9 cellular contexts compared by ENCODE assay signal in the genomic region with DNA sequence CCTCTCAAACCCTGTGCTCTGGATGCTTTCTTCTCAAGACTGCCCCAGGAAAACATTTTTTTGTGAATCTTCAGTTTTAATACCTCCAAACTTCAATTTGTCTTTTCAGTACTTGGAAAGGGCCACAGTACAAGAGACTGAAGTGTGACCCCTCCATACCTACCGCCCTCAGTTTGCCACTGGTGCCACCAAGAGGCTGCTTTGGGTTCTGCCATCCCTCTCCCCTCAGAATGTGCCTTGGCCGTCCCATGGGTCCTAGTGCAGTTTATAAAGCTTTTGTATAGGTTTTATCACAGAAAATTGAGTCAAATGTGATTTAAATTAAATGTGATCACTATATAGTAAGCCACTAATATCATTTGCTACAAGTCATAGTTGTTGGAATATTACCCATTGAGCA.
A peak's percentile ranks its signal among the peaks of the same experiment; 100 is the strongest.
DNase-seq lines count a peak whose midpoint lies in the region; ATAC-seq and TF ChIP-seq lines count a peak whose summit lies in the region.
"Had no signal": no experiment of that assay in that cellular context is flagged by ENCODE, and none has a peak within 500 bp of the region (broad histone marks: within the 10 kb centered on the region; RNA-seq: fewer than 3 reads in every experiment).

No MANE protein-coding gene starts in this region.

- POLR2A ChIA-PET in activated CD4-positive, alpha-beta memory T cell treated with anti-CD3 and anti-CD28 coated beads, Interleukin-2, amount 10 ng/mL, durations not matched to agents 7 days and 5 days (lab: Charles Lee) = no interaction called here
- POLR2A ChIA-PET in naive thymus-derived CD8-positive, alpha-beta T cell (lab: Charles Lee) = no interaction called here

- H3K79me2 ChIP-seq in Loucy (ENCODE audit: insufficient read depth, low read length) = no peaks in the 10 kb centered on the region

- CTCF ChIA-PET in activated CD4-positive, alpha-beta memory T cell treated with anti-CD3 and anti-CD28 coated beads, Interleukin-2, amount 10 ng/mL, durations not matched to agents 7 days and 5 days (lab: Charles Lee) = interaction anchor here (1.0 to 2.6 kb wide), 4 partner anchors 9 to 305 kb away, joined by 3 to 27 read pairs (median 3); partner anchors contain the start of genes KIF1B and UBE4B

- no peaks in the 10 kb centered on the region for H3K9me2 ChIP-seq in Loucy (replicated peaks; ENCODE audit: low read depth, low read length)

- peaks cover 27% of the 10 kb centered on the region for H3K36me3 Mint-ChIP-seq in activated CD4-positive, alpha-beta memory T cell treated with anti-CD3 and anti-CD28 coated beads, Interleukin-2, amount 10 ng/mL, durations not matched to agents 7 days and 5 days (ENCODE audit: low read depth)
- H3K36me3 Mint-ChIP-seq in naive thymus-derived CD8-positive, alpha-beta T cell = peaks cover 2 to 55% (median 19%) of the 10 kb centered on the region in 3 donors

- no peak for TF ChIP-seq POLR2A in esophagus squamous epithelium (IDR thresholded peaks at IDR 0.05)

- peaks cover 56% of the 10 kb centered on the region; the same call in 1 of the 2 replicates for H3K36me3 ChIP-seq in Loucy (ENCODE audit: insufficient read depth, low read length)
- H3K36me3 ChIP-seq in esophagus squamous epithelium = peaks cover 9 to 100% (median 11%) of the 10 kb centered on the region in 3 donors
- peaks cover 71% of the 10 kb centered on the region for H3K36me3 ChIP-seq in upper lobe of right lung

- no peaks in the 10 kb centered on the region for H3K9me3 ChIP-seq in Loucy (ENCODE audit: insufficient read depth, low read depth, low read length)
- no peaks in the 10 kb centered on the region for H3K9me3 ChIP-seq in esophagus squamous epithelium
- no peaks in the 10 kb centered on the region for H3K9me3 ChIP-seq in upper lobe of right lung
- H3K9me3 ChIP-seq: BLaER1 treated with 17β-estradiol and CSF1 and Interleukin-3, amounts not matched to agents 10 nM and 100 nM had no signal

- no peaks in the 10 kb centered on the region for H3F3A ChIP-seq in Loucy (ENCODE audit: low read depth)

- H2AFZ ChIP-seq in Loucy (ENCODE audit: low read length) = no peak overlapping the region

- peak; percentile 52 to 60 for ATAC-seq in naive thymus-derived CD8-positive, alpha-beta T cell
- ATAC-seq in upper lobe of right lung = peak; percentile 89
- no peak for ATAC-seq in HG03565 (IDR thresholded peaks at IDR 0.05; ENCODE audit: unreplicated experiment)

- no peaks in the 10 kb centered on the region for H3K27me3 Mint-ChIP-seq in activated CD4-positive, alpha-beta memory T cell treated with anti-CD3 and anti-CD28 coated beads, Interleukin-2, amount 10 ng/mL, durations not matched to agents 7 days and 5 days
- H3K27me3 Mint-ChIP-seq in naive thymus-derived CD8-positive, alpha-beta T cell = no peaks in the 10 kb centered on the region

- no peaks in the 10 kb centered on the region for H3K4me1 ChIP-seq in Loucy (ENCODE audit: insufficient read depth, low read length, poor library complexity, severe bottlenecking)
- H3K4me1 ChIP-seq in esophagus squamous epithelium = peaks cover 0 to 32% (median 0%) of the 10 kb centered on the region in 3 donors
- H3K4me1 ChIP-seq in upper lobe of right lung = no peaks in the 10 kb centered on the region
- H3K4me1 ChIP-seq: BLaER1 treated with 17β-estradiol and CSF1 and Interleukin-3, amounts not matched to agents 10 nM and 100 nM had no signal

- H3K9me3 Mint-ChIP-seq in activated CD4-positive, alpha-beta memory T cell treated with anti-CD3 and anti-CD28 coated beads, Interleukin-2, amount 10 ng/mL, durations not matched to agents 7 days and 5 days = no peaks in the 10 kb centered on the region
- H3K9me3 Mint-ChIP-seq in naive thymus-derived CD8-positive, alpha-beta T cell = no peaks in the 10 kb centered on the region

- peak; percentile 96 for TF ChIP-seq CTCF in Loucy (conservative IDR thresholded peaks at IDR 0.05; ENCODE audit: low read length)
- peak in 4 of 6 experiments; percentile 36 to 46 (median 42) for TF ChIP-seq CTCF in esophagus squamous epithelium (IDR thresholded peaks at IDR 0.05)
- peak; percentile 64 for TF ChIP-seq CTCF in upper lobe of right lung (IDR thresholded peaks at IDR 0.05)

- DNase-seq in DMS53 (lab: John Stamatoyannopoulos, UW) = peak; percentile 49
- DNase-seq in DMS53 treated with DMSO at 0.1 percent for 48 hours (lab: John Stamatoyannopoulos, UW; ENCODE audit: unreplicated experiment) = no peak
- DNase-seq in activated CD4-positive, alpha-beta memory T cell treated with anti-CD3 and anti-CD28 coated beads, Interleukin-2, amount 10 ng/mL, durations not matched to agents 7 days and 5 days = peak; percentile 46
- DNase-seq in esophagus squamous epithelium (lab: John Stamatoyannopoulos, UW) = no peak
- peak in 5 of 10 donors; percentile 4 to 21 (median 10) for DNase-seq in naive thymus-derived CD8-positive, alpha-beta T cell
- DNase-seq in upper lobe of right lung = no peak

- no peak overlapping the region for H3K9ac ChIP-seq in Loucy (ENCODE audit: low read depth, low read length, poor library complexity, severe bottlenecking)
- H3K9ac ChIP-seq: BLaER1 treated with 17β-estradiol and CSF1 and Interleukin-3, amounts not matched to agents 10 nM and 100 nM had no signal

- H3K27me3 ChIP-seq in Loucy (ENCODE audit: insufficient read depth, low read length, poor library complexity, severe bottlenecking) (no peaks in the 10 kb centered on the region), esophagus squamous epithelium (no peaks in the 10 kb centered on the region), upper lobe of right lung (no peaks in the 10 kb centered on the region)
- H3K27me3 ChIP-seq: BLaER1 treated with 17β-estradiol and CSF1 and Interleukin-3, amounts not matched to agents 10 nM and 100 nM had no signal

- intact Hi-C loops in esophagus squamous epithelium (cut with DNase I) (loop anchor here (10.0 kb wide), 1 partner anchor 123 kb away; the partner anchor contains the start of gene KIF1B), upper lobe of right lung (cut with DNase I) (loop anchor here (10.0 kb wide), 1 partner anchor 123 kb away; the partner anchor contains the start of gene KIF1B)

- H3K4me3 Mint-ChIP-seq in activated CD4-positive, alpha-beta memory T cell treated with anti-CD3 and anti-CD28 coated beads, Interleukin-2, amount 10 ng/mL, durations not matched to agents 7 days and 5 days = no peak overlapping the region
- no peak overlapping the region for H3K4me3 Mint-ChIP-seq in naive thymus-derived CD8-positive, alpha-beta T cell

- no peak overlapping the region for H3K4me3 ChIP-seq in Loucy (ENCODE audit: low read length, poor library complexity, severe bottlenecking)
- no peak overlapping the region for H3K4me3 ChIP-seq in esophagus squamous epithelium
- no peak overlapping the region for H3K4me3 ChIP-seq in upper lobe of right lung
- H3K4me3 ChIP-seq: BLaER1 treated with 17β-estradiol and CSF1 and Interleukin-3, amounts not matched to agents 10 nM and 100 nM had no signal

- H3K4me1 Mint-ChIP-seq in activated CD4-positive, alpha-beta memory T cell treated with anti-CD3 and anti-CD28 coated beads, Interleukin-2, amount 10 ng/mL, durations not matched to agents 7 days and 5 days = no peaks in the 10 kb centered on the region
- H3K4me1 Mint-ChIP-seq in naive thymus-derived CD8-positive, alpha-beta T cell = no peaks in the 10 kb centered on the region

- no peak overlapping the region for H3K4me2 ChIP-seq in Loucy (ENCODE audit: low read depth, low read length, poor library complexity, severe bottlenecking)
- H3K4me2 ChIP-seq: BLaER1 treated with 17β-estradiol and CSF1 and Interleukin-3, amounts not matched to agents 10 nM and 100 nM had no signal

- H3K27ac Mint-ChIP-seq in activated CD4-positive, alpha-beta memory T cell treated with anti-CD3 and anti-CD28 coated beads, Interleukin-2, amount 10 ng/mL, durations not matched to agents 7 days and 5 days = no peak overlapping the region
- peak overlapping the region in 1 of 10 donors; percentile 31 for H3K27ac Mint-ChIP-seq in naive thymus-derived CD8-positive, alpha-beta T cell

- H3K27ac ChIP-seq in esophagus squamous epithelium (no peak overlapping the region), upper lobe of right lung (no peak overlapping the region)
- H3K27ac ChIP-seq: BLaER1 treated with 17β-estradiol and CSF1 and Interleukin-3, amounts not matched to agents 10 nM and 100 nM had no signal

- no peaks in the 10 kb centered on the region for H4K20me1 ChIP-seq in Loucy (ENCODE audit: insufficient read depth, low read length, poor library complexity, severe bottlenecking)
- H4K20me1 ChIP-seq: BLaER1 treated with 17β-estradiol and CSF1 and Interleukin-3, amounts not matched to agents 10 nM and 100 nM had no signal

- WGBS in esophagus squamous epithelium, 2 donors = 41 to 59% methylated on average over 2 of the region's 2 CpGs

Comparison
In these comparisons a context has a peak if more than half of its experiments do, and no peak if none do; other contexts are left out.
1. DNase-seq: peak in DMS53 (single experiment) and activated CD4-positive, alpha-beta memory T cell treated with anti-CD3 and anti-CD28 coated beads, Interleukin-2, amount 10 ng/mL, durations not matched to agents 7 days and 5 days (single experiment); none in DMS53 treated with DMSO at 0.1 percent for 48 hours (single experiment), esophagus squamous epithelium (single experiment) and upper lobe of right lung (single experiment).
2. CTCF ChIP-seq: peak in every context shown above with its lines; median percentile 96 in Loucy; 64 in upper lobe of right lung; 42 in esophagus squamous epithelium.